23 cellular contexts compared by ENCODE assay signal in genomic region chr3:51945926-51946500, GRCh38. TPM values are rescaled to one million over a fixed set of nuclear protein-coding genes. Genes with fewer than 3 reads are reported as not detected.
"Had no signal": no experiment of that assay in that cellular context is flagged by ENCODE, and none has a peak within 500 bp of the region (broad histone marks: within the 10 kb centered on the region; RNA-seq: fewer than 3 reads in every experiment).

No MANE protein-coding gene starts in this region.

- ATAC-seq: activated CD4-positive, alpha-beta T cell treated with anti-CD3 and anti-CD28 coated beads for 36 hours; left lobe of liver; naive thymus-derived CD4-positive, alpha-beta T cell; right lobe of liver; T-cell had no signal

- DNase-seq: activated B cell treated with CpG ODN at 0.5 μM for 24 hours; activated CD4-positive, alpha-beta T cell treated with anti-CD3 and anti-CD28 coated beads for 36 hours; activated CD4-positive, alpha-beta T cell treated with anti-CD3 and anti-CD28 coated beads, Interleukin-2, amount 50 U/mL, for 4 hours; activated CD8-positive, alpha-beta memory T cell treated with anti-CD3 and anti-CD28 coated beads, Interleukin-2, amount 50 U/mL, for 48 hours; activated gamma-delta T cell treated with Interleukin-2 at 50 U/mL for 16 hours; cerebellar nuclear complex; cortex of kidney; nucleus accumbens; SJCRH30; stimulated activated CD4-positive, alpha-beta T cell treated with anti-CD3 and anti-CD28 coated beads, Interleukin-4, amount 100 ng/mL, for 1 hour; stimulated activated naive CD4-positive, alpha-beta T cell treated with Interleukin-2 at 50 U/mL for 16 hours; T-cell; T1000 had no signal

- H3K27ac ChIP-seq: adrenal gland, right lobe of liver, SJCRH30, thoracic aorta had no signal

RNA-seq across cellular contexts. Expression of gene GPR62, which starts 9.2 kb away (rescaled TPM):
- total RNA-seq: activated B cell treated with CpG ODN at 0.5 μM for 24 hours; activated CD4-positive, alpha-beta T cell treated with anti-CD3 and anti-CD28 coated beads for 36 hours; activated CD8-positive, alpha-beta memory T cell treated with anti-CD3 and anti-CD28 coated beads for 36 hours; activated T-helper 1 cell treated with anti-CD3 and anti-CD28 coated beads, Interleukin-12 subunit alpha, Interleukin-12 subunit beta, Interleukin-2, Interleukin-4 antibody, amounts not matched to agents 30 ng/mL and 10 ng/mL and 1 ng/mL, durations not matched to agents 14 hours and 24 hours and 36 hours; bronchial epithelial cell; epithelial cell of proximal tubule; kidney epithelial cell; left lobe of liver; naive thymus-derived CD4-positive, alpha-beta T cell; SJCRH30; T-cell; thoracic aorta had no signal
